In genomic region chr17:6844411-6844810, GRCh38 we compare ENCODE assay signal across 8 cellular contexts. TPM values are rescaled to one million over a fixed set of nuclear protein-coding genes. Genes with fewer than 3 reads are reported as not detected.
"Had no signal": no experiment of that assay in that cellular context is flagged by ENCODE, and none has a peak within 500 bp of the region (broad histone marks: within the 10 kb centered on the region; RNA-seq: fewer than 3 reads in every experiment).

No MANE protein-coding gene starts in this region.

RNA-seq across cellular contexts. Expression of gene TEKT1, which starts 12.9 kb away (rescaled TPM):
- total RNA-seq: HepG2, HT1080, IMR-90, NCI-H460, Peyer's patch, Right ventricle myocardium inferior, RPMI7951, SJCRH30 had no signal
- polyA plus RNA-seq: HepG2, IMR-90 had no signal
